Comparison of ENCODE assay signal across 8 cellular contexts in genomic region chr10:28677889-28678686, GRCh38. TPM values are rescaled to one million over a fixed set of nuclear protein-coding genes. Genes with fewer than 3 reads are reported as not detected.
DNase-seq lines count a peak whose midpoint lies in the region; ATAC-seq and TF ChIP-seq lines count a peak whose summit lies in the region.

No MANE protein-coding gene starts in this region.

- no peaks in the 10 kb centered on the region for H3K9me2 ChIP-seq in GM23248 (ENCODE audit: insufficient read depth)

- no peaks in the 10 kb centered on the region for H3K36me3 ChIP-seq in GM23248 (ENCODE audit: low read depth)
- no peaks in the 10 kb centered on the region for H3K36me3 ChIP-seq in breast epithelium
- no peaks in the 10 kb centered on the region for H3K36me3 ChIP-seq in kidney epithelial cell (ENCODE audit: control insufficient read depth, insufficient read depth, low read length)

- TF ChIP-seq CTCF in AG04450 (IDR thresholded peaks at IDR 0.05; ENCODE audit: low read depth, low read length) (no peak), breast epithelium (IDR thresholded peaks at IDR 0.05) (no peak), kidney epithelial cell (IDR thresholded peaks at IDR 0.05; ENCODE audit: insufficient read depth, low read length, poor library complexity, severe bottlenecking) (no peak)

- in situ Hi-C loops in GM23248 (cut with MboI) (no loop called here), SK-MEL-5 (cut with HindIII; ENCODE audit: low pct_unique_long_range_greater_than_20kb, low sequenced_read_pairs) (no loop called here)

- H4K20me1 ChIP-seq in GM23248 (ENCODE audit: insufficient read depth): no peaks in the 10 kb centered on the region

- H3K9me3 ChIP-seq in AG04450 (ENCODE audit: control insufficient read depth, insufficient read depth, low read length): no peaks in the 10 kb centered on the region; the same call in 1 of the 2 replicates
- H3K9me3 ChIP-seq in GM23248 (ENCODE audit: low read depth): no peaks in the 10 kb centered on the region
- no peaks in the 10 kb centered on the region for H3K9me3 ChIP-seq in breast epithelium

- POLR2A ChIA-PET in AG04450 (lab: Yijun Ruan, JAX): interaction anchor here (0.6 to 1.0 kb wide), 3 partner anchors 9 to 161 kb away, joined by 3 to 4 read pairs (median 3); no protein-coding TSS in a partner anchor

- intact Hi-C loops in breast epithelium (cut with DNase I; ENCODE audit: low total_unique reads): no loop called here

- H3K9ac ChIP-seq in GM23248: peak overlapping the region; percentile 43

- H3K27ac ChIP-seq in AG04450 (ENCODE audit: low read depth, low read length) (no peak overlapping the region), GM23248 (no peak overlapping the region), breast epithelium (peak overlapping the region; percentile 79)

- H3K4me2 ChIP-seq in GM23248 (ENCODE audit: unreplicated experiment): peak overlapping the region; percentile 77

- H3K4me3 ChIP-seq in AG04450 (ENCODE audit: low read depth, low read length): peak overlapping the region; percentile 79
- peak overlapping the region; percentile 73 for H3K4me3 ChIP-seq in GM23248
- H3K4me3 ChIP-seq in breast epithelium: peak overlapping the region; percentile 64 to 87 (median 83)
- H3K4me3 ChIP-seq in kidney epithelial cell (ENCODE audit: low read depth, low read length): peak overlapping the region; percentile 89

- H3K4me1 ChIP-seq in GM23248 (ENCODE audit: insufficient read depth) (no peaks in the 10 kb centered on the region), breast epithelium (peaks cover 0 to 4% of the 10 kb centered on the region in 2 donors)

- ATAC-seq in GM21367 (IDR thresholded peaks at IDR 0.05; ENCODE audit: unreplicated experiment): no peak

- peaks cover 4% of the 10 kb centered on the region; the same call in 1 of the 2 replicates for H3F3A ChIP-seq in GM23248 (ENCODE audit: insufficient read depth)

- WGBS in GM23248 (ENCODE audit: low coverage in 1 of 2, low lambda C conversion rate in 2 of 2, missing lambda C conversion rate in 2 of 2), 2 experiments: 7 to 8% methylated on average over 52 to 53 of the region's 53 CpGs

- H3K27me3 ChIP-seq in AG04450 (ENCODE audit: control insufficient read depth, insufficient read depth, low read length) (peaks cover 26% of the 10 kb centered on the region), GM23248 (replicated peaks; ENCODE audit: insufficient read depth) (peaks cover 53% of the 10 kb centered on the region), breast epithelium (no peaks in the 10 kb centered on the region), kidney epithelial cell (ENCODE audit: control insufficient read depth, insufficient read depth, low read length) (peaks cover 7% of the 10 kb centered on the region)

- DNase-seq in AG04450 (ENCODE audit: low read depth, low spot score) (no peak), GM23248 (peak; percentile 47), SK-MEL-5 (ENCODE audit: low read depth, low spot score) (peak; percentile 45), breast epithelium (ENCODE audit: low spot score in 2 of 2) (no peak), kidney epithelial cell (ENCODE audit: low read depth) (no peak), mesenteric fat pad (ENCODE audit: low spot score) (no peak)
- DNase-seq in stimulated activated CD4-positive, alpha-beta T cell treated with anti-CD3 and anti-CD28 coated beads, Interleukin-1b, Interleukin-23, amount 100 ng/mL, for 48 hours: peak; percentile 9

- no peak for TF ChIP-seq POLR2A in breast epithelium (IDR thresholded peaks at IDR 0.05)

- no peaks in the 10 kb centered on the region for H3K79me2 ChIP-seq in GM23248 (ENCODE audit: insufficient read depth)

- CTCF ChIA-PET in AG04450 (lab: Charles Lee): interaction anchor here (0.6 to 1.2 kb wide), 3 partner anchors 8 to 259 kb away, joined by 3 read pairs; no protein-coding TSS in a partner anchor

- H2AFZ ChIP-seq in GM23248: peak overlapping the region; percentile 79

RNA-seq across cellular contexts. Expression of gene BAMBI, which starts 0.8 kb away (rescaled TPM):
- polyA plus RNA-seq in AG04450 (2011; rRNA removed) (10.8 and 11.0 TPM in 2 replicates), GM23248 (2016; fragmentation: Nextera tagmentation; extraction: Ambion mirVana) (0.85 and 0.95 TPM in 2 replicates)
- 6.3 and 7.0 TPM in 2 replicates for polyA minus RNA-seq in AG04450 (2011; rRNA and poly(A)+ RNA removed)
- total RNA-seq in GM23248 (2014; rRNA removed; shearing (Covaris generic)): 0.76 and 1.8 TPM in 2 replicates
- 288 and 335 TPM in 2 replicates for total RNA-seq in SK-MEL-5 (2014; rRNA removed; shearing (Covaris generic))
- 241 and 282 TPM in 2 replicates for polyA plus RNA-seq in SK-MEL-5 (2015; cell fraction: cytosol; rRNA removed)
- 227 and 229 TPM in 2 replicates for polyA plus RNA-seq in SK-MEL-5 (2015; cell fraction: nucleus; rRNA removed)
- total RNA-seq in breast epithelium (10 to 100 TPM in 1 of 3 donors, 1 to 10 TPM in 2; 3.4 to 41.9 (median 7.5) TPM), kidney epithelial cell (28.5 and 34.6 TPM in 2 replicates), mesenteric fat pad (14.3 TPM)

Comparison
In these comparisons a context has a peak if more than half of its experiments do, and no peak if none do; other contexts are left out.
1. DNase-seq: peak in GM23248 (single experiment), SK-MEL-5 (single experiment) and stimulated activated CD4-positive, alpha-beta T cell treated with anti-CD3 and anti-CD28 coated beads, Interleukin-1b, Interleukin-23, amount 100 ng/mL, for 48 hours (single experiment); none in AG04450 (single experiment), breast epithelium (0 of 2), kidney epithelial cell (single experiment) and mesenteric fat pad (single experiment).
2. H3K27ac ChIP-seq: peak in breast epithelium (2 of 2); none in AG04450 (single experiment) and GM23248 (single experiment).
3. Peak in every context shown above with its lines, with median percentiles within 50 percentile points of each other: H3K4me3 ChIP-seq.